22 cellular contexts compared by ENCODE assay signal in genomic region chr4:129144755-129145206, GRCh38. TPM values are rescaled to one million over a fixed set of nuclear protein-coding genes. Genes with fewer than 3 reads are reported as not detected.
DNase-seq lines count a peak whose midpoint lies in the region; ATAC-seq, FAIRE-seq and TF ChIP-seq lines count a peak whose summit lies in the region.
"Had no signal": no experiment of that assay in that cellular context is flagged by ENCODE, and none has a peak within 500 bp of the region (broad histone marks: within the 10 kb centered on the region; RNA-seq: fewer than 3 reads in every experiment).

No MANE protein-coding gene starts in this region.

- H3K14ac ChIP-seq in IMR-90 (replicated peaks; ENCODE audit: low read depth, low read length): no peak overlapping the region

- H3K36me3 Mint-ChIP-seq in immature natural killer cell: no peaks in the 10 kb centered on the region
- H3K36me3 Mint-ChIP-seq: CD8-positive, alpha-beta memory T cell had no signal

- H3K27me3 Mint-ChIP-seq in immature natural killer cell (ENCODE audit: low read depth in 3 of 3): peaks cover 4 to 5% (median 4%) of the 10 kb centered on the region in 3 donors

- H3K4ac ChIP-seq in IMR-90 (ENCODE audit: low read depth, low read length): no peak overlapping the region

- ATAC-seq in IMR-90 (ENCODE audit: low read depth) (no peak), HepG2 (peak; percentile 23)
- ATAC-seq: PC-3 had no signal

- H2BK20ac ChIP-seq in IMR-90 (ENCODE audit: low read depth, low read length): no peak overlapping the region

- BruUV-seq in IMR-90 (replicated peaks; lab: Mats Ljungman, UMichigan) (no TSS peak), HepG2 (replicated peaks; lab: Mats Ljungman, UMichigan) (no TSS peak)

- intact Hi-C loops in IMR-90 (cut with micrococcal nuclease): no loop called here
- intact Hi-C loops in HepG2 (cut with micrococcal nuclease; ENCODE audit: unreplicated experiment): no loop called here

- H3K27me3 ChIP-seq in IMR-90 (ENCODE audit: control insufficient read depth, insufficient read depth, low read length): peaks cover 3% of the 10 kb centered on the region; the same call in 1 of the 2 replicates
- peaks cover 0 to 20% of the 10 kb centered on the region in 2 experiments; a peak in 2 of 5 replicates for H3K27me3 ChIP-seq in HepG2 (ENCODE audit: control insufficient read depth in 1 of 2, insufficient read depth in 2 of 2, low read length in 2 of 2)
- H3K27me3 ChIP-seq: MG63 had no signal

- no peak overlapping the region for H4K5ac ChIP-seq in IMR-90 (ENCODE audit: low read depth, low read length)

- no peaks in the 10 kb centered on the region for H3K9me3 ChIP-seq in IMR-90 (ENCODE audit: control insufficient read depth, insufficient read depth, low read length)
- H3K9me3 ChIP-seq in HepG2 (ENCODE audit: low read length): no peaks in the 10 kb centered on the region
- H3K9me3 ChIP-seq: MG63 had no signal

- H3K4me2 ChIP-seq in IMR-90 (ENCODE audit: low read depth, low read length) (no peak overlapping the region), HepG2 (ENCODE audit: low read depth, low read length) (peak overlapping the region; percentile 48; the same call in 1 of the 2 replicates)

- H3K36me3 ChIP-seq in IMR-90 (ENCODE audit: control insufficient read depth, insufficient read depth, low read length) (no peaks in the 10 kb centered on the region), HepG2 (replicated peaks in 1 of 2; ENCODE audit: control insufficient read depth in 1 of 2, insufficient read depth in 2 of 2, low read length in 2 of 2) (no peaks in the 10 kb centered on the region)
- H3K36me3 ChIP-seq: MG63 had no signal

- dilution Hi-C loops in IMR-90 (cut with HindIII; ENCODE audit: low sequenced_read_pairs, unreplicated experiment): no loop called here

- H3K9ac ChIP-seq in IMR-90 (ENCODE audit: low read depth, low read length) (no peak overlapping the region), HepG2 (ENCODE audit: insufficient read depth, low read depth, low read length) (no peak overlapping the region)

- H2BK120ac ChIP-seq in IMR-90 (ENCODE audit: low read depth, low read length): no peak overlapping the region

- H3K4me1 ChIP-seq in IMR-90 (ENCODE audit: control insufficient read depth, insufficient read depth, low read length) (no peaks in the 10 kb centered on the region), HepG2 (ENCODE audit: insufficient read depth, low read length) (no peaks in the 10 kb centered on the region)

- H3K56ac ChIP-seq in IMR-90 (ENCODE audit: extremely low read depth, insufficient read depth, low read length): no peak overlapping the region

- WGBS in IMR-90 (ENCODE audit: extremely low coverage in 2 of 2, insufficient read length in 1 of 2), 2 experiments: no CpG with 5 or more reads among the region's 10 CpGs
- 10% methylated on average over 10 of the region's 10 CpGs for WGBS in HepG2 (ENCODE audit: low lambda C conversion rate)

- H4K91ac ChIP-seq in IMR-90 (ENCODE audit: insufficient read depth, low read depth, low read length): no peak overlapping the region

- H2BK5ac ChIP-seq in IMR-90 (ENCODE audit: low read depth, low read length, poor library complexity, severe bottlenecking): no peak overlapping the region

- H3K79me1 ChIP-seq in IMR-90 (ENCODE audit: low read depth in 1 of 2, low read length in 2 of 2): no peaks in the 10 kb centered on the region

- CTCF ChIA-PET in IMR-90 (lab: Yijun Ruan, JAX): no interaction called here
- CTCF ChIA-PET in HepG2 (lab: Yijun Ruan, JAX; ENCODE audit: low intra/inter-chr PET ratio, low total read pairs): no interaction called here

- TF ChIP-seq EP300 in HepG2 (IDR thresholded peaks at IDR 0.05; ENCODE audit: low read depth in 2 of 2, low read length in 2 of 2) (no peak), HepG2 (CRISPR knock-in tag; IDR thresholded peaks at IDR 0.05; ENCODE audit: borderline replicate concordance) (no peak)

- no peaks in the 10 kb centered on the region for H3K79me2 ChIP-seq in HepG2 (ENCODE audit: insufficient read depth, low read length)

- no peak overlapping the region for H3K23ac ChIP-seq in IMR-90 (ENCODE audit: low read depth, low read length)

- H2AK5ac ChIP-seq in IMR-90 (ENCODE audit: low read depth, low read length): no peak overlapping the region

- no peak overlapping the region for H3K27ac ChIP-seq in IMR-90 (ENCODE audit: insufficient read depth, low read length)
- H3K27ac ChIP-seq in HepG2 (ENCODE audit: extremely low read length, insufficient read depth, low read length): no peak overlapping the region

- peak overlapping the region; percentile 43 for H2AFZ ChIP-seq in IMR-90 (replicated peaks; ENCODE audit: low read length, poor library complexity)
- H2AFZ ChIP-seq in HepG2 (ENCODE audit: low read length): no peak overlapping the region

- H2BK15ac ChIP-seq in IMR-90 (ENCODE audit: low read depth, low read length): no peak overlapping the region

- no peak overlapping the region for H3K4me3 ChIP-seq in AG09309 (ENCODE audit: control insufficient read depth, low read depth, low read length)
- H3K4me3 ChIP-seq in IMR-90 (ENCODE audit: insufficient read depth, low read depth, low read length): no peak overlapping the region
- no peak overlapping the region for H3K4me3 ChIP-seq in HepG2 (replicated peaks in 1 of 3; ENCODE audit: insufficient read depth in 1 of 3, low read depth in 2 of 3, low read length in 3 of 3)
- H3K4me3 ChIP-seq: MG63 had no signal

- peak; percentile 7 for DNase-seq in AG09309 (ENCODE audit: low read depth)
- DNase-seq in IMR-90: no peak
- DNase-seq in dermis microvascular lymphatic vessel endothelial cell (ENCODE audit: low read depth in 2 of 2): peak; percentile 91 to 94
- no peak for DNase-seq in HepG2 (ENCODE audit: low spot score)
- no peak for DNase-seq in dedifferentiated amniotic fluid mesenchymal stem cell (ENCODE audit: extremely low spot score)
- no peak for DNase-seq in immature natural killer cell
- no peak for DNase-seq in activated CD4-positive, CD25-positive, alpha-beta regulatory T cell treated with anti-CD3 and anti-CD28 coated beads, Interleukin-2, amount 50 U/mL, for 72 hours
- DNase-seq in activated naive CD4-positive, alpha-beta T cell treated with Interleukin-2 at 50 U/mL for 16 hours: no peak
- DNase-seq: C1 segment of cervical spinal cord; CD8-positive, alpha-beta memory T cell; DMS79; H7; Kasumi-1; MG63; NCI-H1092; NCI-H1436 treated with DMSO at 0.1 percent for 48 hours; NCI-H2081; NCI-H2171 treated with DMSO at 0.1 percent for 48 hours; PC-3; RPMI8226; SHP77 treated with DMSO at 0.1 percent for 48 hours had no signal

- no peaks in the 10 kb centered on the region for H3K9me3 Mint-ChIP-seq in immature natural killer cell
- H3K9me3 Mint-ChIP-seq: CD8-positive, alpha-beta memory T cell had no signal

- no peak overlapping the region for H3K4me3 Mint-ChIP-seq in immature natural killer cell
- H3K4me3 Mint-ChIP-seq: CD8-positive, alpha-beta memory T cell had no signal

- no peaks in the 10 kb centered on the region for H3K4me1 Mint-ChIP-seq in immature natural killer cell
- H3K4me1 Mint-ChIP-seq: CD8-positive, alpha-beta memory T cell had no signal

- no peak for TF ChIP-seq CTCF in AG09309 (IDR thresholded peaks at IDR 0.05; ENCODE audit: control insufficient read depth, insufficient read depth, low read depth, low read length, missing control alignments)
- TF ChIP-seq CTCF in IMR-90 (conservative IDR thresholded peaks at IDR 0.05; ENCODE audit: low read depth, low read length): no peak
- no peak for TF ChIP-seq CTCF in HepG2 (CRISPR knock-in tag; IDR thresholded peaks at IDR 0.05)

- POLR2A ChIA-PET in IMR-90 (lab: Charles Lee; ENCODE audit: unreplicated experiment) (no interaction called here), HepG2 (lab: Yijun Ruan, JAX) (no interaction called here)

- no peak overlapping the region for H4K8ac ChIP-seq in IMR-90 (ENCODE audit: low read depth in 2 of 2, low read length in 2 of 2)

- no peak for FAIRE-seq in HepG2 (lab: Jason Lieb, UNC)
- FAIRE-seq: D721Med had no signal

- H4K20me1 ChIP-seq in IMR-90 (ENCODE audit: insufficient read depth, low read length) (no peaks in the 10 kb centered on the region), HepG2 (ENCODE audit: insufficient read depth, low read length) (no peaks in the 10 kb centered on the region)

- in situ Hi-C loops in IMR-90 (cut with MboI; ENCODE audit: low sequenced_read_pairs) (no loop called here), HepG2 (cut with HindIII; ENCODE audit: extremely low pct_ligation_motif_present, low pct_unique_long_range_greater_than_20kb) (no loop called here)

- no peak overlapping the region for H2AK9ac ChIP-seq in IMR-90 (replicated peaks; ENCODE audit: low read depth, low read length, poor library complexity)

- H3K27ac Mint-ChIP-seq in immature natural killer cell: no peak overlapping the region
- H3K27ac Mint-ChIP-seq: CD8-positive, alpha-beta memory T cell had no signal

- TF ChIP-seq RAD21 in IMR-90 (IDR thresholded peaks at IDR 0.05; ENCODE audit: low read length): no peak
- no peak for TF ChIP-seq RAD21 in HepG2 (CRISPR knock-in tag; IDR thresholded peaks at IDR 0.05)

- TF ChIP-seq POLR2A in IMR-90 (IDR thresholded peaks at IDR 0.05; ENCODE audit: low read depth, low read length): no peak
- no peak for TF ChIP-seq POLR2A in HepG2 (IDR thresholded peaks at IDR 0.05; ENCODE audit: insufficient read depth in 1 of 2, low read depth in 2 of 2, low read length in 2 of 2)

- no peaks in the 10 kb centered on the region for H3K9me1 ChIP-seq in IMR-90 (ENCODE audit: insufficient read depth, low read length)

- H3K18ac ChIP-seq in IMR-90 (ENCODE audit: low read depth, low read length): no peak overlapping the region

RNA-seq across cellular contexts. Expression of gene C4orf33, which starts 48.8 kb away (rescaled TPM):
- 4.7 and 8.3 TPM in 2 replicates for total RNA-seq in IMR-90 (2012; rRNA removed)
- 5.1 and 5.3 TPM in 2 replicates for polyA plus RNA-seq in IMR-90 (2012; rRNA removed)
- polyA plus RNA-seq in IMR-90 (2012; cell fraction: cytosol; rRNA removed): 0.35 and 0.47 TPM in 2 replicates
- 0.36 and 6.6 TPM in 2 replicates for polyA plus RNA-seq in IMR-90 (2012; cell fraction: nucleus; rRNA removed; ENCODE audit: low replicate concordance)
- 3.0 and 3.6 TPM in 2 replicates for total RNA-seq in dermis microvascular lymphatic vessel endothelial cell
- total RNA-seq in HepG2 (2016; rRNA removed; fragmentation: Illumina TruSeq; extraction: Trizol): 3.3 and 5.2 TPM in 2 replicates
- total RNA-seq in HepG2 (2016; cell fraction: cytosol; rRNA removed; fragmentation: Illumina TruSeq; extraction: Trizol; ENCODE audit: low read depth): 0.20 and 0.71 TPM in 2 replicates
- total RNA-seq in HepG2 (2016; cell fraction: insoluble cytoplasmic fraction; rRNA removed; fragmentation: Illumina TruSeq; extraction: Trizol): 3.8 and 5.8 TPM in 2 replicates
- 1.4 and 1.7 TPM in 2 replicates for total RNA-seq in HepG2 (2016; cell fraction: membrane; rRNA removed; fragmentation: Illumina TruSeq; extraction: Trizol)
- 2.4 and 3.9 TPM in 2 replicates for total RNA-seq in HepG2 (2016; cell fraction: nucleus; rRNA removed; fragmentation: Illumina TruSeq; extraction: Trizol)
- 1.6 and 2.8 TPM in 2 replicates for polyA plus RNA-seq in HepG2 (2011; rRNA removed)
- polyA plus RNA-seq in HepG2 (2011; cell fraction: cytosol; rRNA removed): 0.50 and 0.85 TPM in 2 replicates
- polyA plus RNA-seq in HepG2 (2011; cell fraction: nucleus; rRNA removed): 1.5 and 1.9 TPM in 2 replicates
- 1.9 and 2.4 TPM in 2 replicates for polyA plus RNA-seq in HepG2 (2012)
- 0.35 and 0.62 TPM in 2 replicates for polyA plus RNA-seq in HepG2 (2016; cell fraction: cytosol; fragmentation: Illumina TruSeq; extraction: Trizol; ENCODE audit: low read depth)
- 5.2 and 6.8 TPM in 2 replicates for polyA plus RNA-seq in HepG2 (2016; cell fraction: insoluble cytoplasmic fraction; fragmentation: Illumina TruSeq; extraction: Trizol; ENCODE audit: low read depth)
- 0.84 and 1.6 TPM in 2 replicates for polyA plus RNA-seq in HepG2 (2016; cell fraction: membrane; fragmentation: Illumina TruSeq; extraction: Trizol; ENCODE audit: low read depth)
- 5.7 and 5.9 TPM in 2 replicates for polyA plus RNA-seq in HepG2 (2016; cell fraction: nucleus; fragmentation: Illumina TruSeq; extraction: Trizol; ENCODE audit: insufficient read depth, low read depth)
- polyA minus RNA-seq in HepG2 (2011; rRNA and poly(A)+ RNA removed; ENCODE audit: low replicate concordance): 1.3 TPM in 1 of 2 replicates, not detected in the other
- polyA minus RNA-seq in HepG2 (2011; cell fraction: cytosol; rRNA and poly(A)+ RNA removed): 0.70 and 1.1 TPM in 2 replicates
- polyA minus RNA-seq in HepG2 (2011; cell fraction: nucleus; rRNA and poly(A)+ RNA removed): 3.0 and 3.5 TPM in 2 replicates
- polyA plus RNA-seq in immature natural killer cell: 10 to 100 TPM in 2 of 3 donors, 1 to 10 TPM in 1; 9.4 to 22.6 (median 16.7) TPM

RNA-seq across cellular contexts. Expression of gene SCLT1, which starts 51.4 kb away (rescaled TPM):
- total RNA-seq in IMR-90 (2012; rRNA removed): 7.7 and 15.3 TPM in 2 replicates
- 4.4 and 4.9 TPM in 2 replicates for polyA plus RNA-seq in IMR-90 (2012; rRNA removed)
- 1.1 and 1.5 TPM in 2 replicates for polyA plus RNA-seq in IMR-90 (2012; cell fraction: cytosol; rRNA removed)
- polyA plus RNA-seq in IMR-90 (2012; cell fraction: nucleus; rRNA removed; ENCODE audit: low replicate concordance): 1.4 and 3.8 TPM in 2 replicates
- 7.2 and 8.0 TPM in 2 replicates for total RNA-seq in dermis microvascular lymphatic vessel endothelial cell
- total RNA-seq in HepG2 (2016; rRNA removed; fragmentation: Illumina TruSeq; extraction: Trizol): 8.0 and 8.7 TPM in 2 replicates
- 22.1 and 24.6 TPM in 2 replicates for total RNA-seq in HepG2 (2016; cell fraction: cytosol; rRNA removed; fragmentation: Illumina TruSeq; extraction: Trizol; ENCODE audit: low read depth)
- total RNA-seq in HepG2 (2016; cell fraction: insoluble cytoplasmic fraction; rRNA removed; fragmentation: Illumina TruSeq; extraction: Trizol): 8.5 and 8.6 TPM in 2 replicates
- total RNA-seq in HepG2 (2016; cell fraction: membrane; rRNA removed; fragmentation: Illumina TruSeq; extraction: Trizol): 7.6 and 8.6 TPM in 2 replicates
- 16.4 and 17.6 TPM in 2 replicates for total RNA-seq in HepG2 (2016; cell fraction: nucleus; rRNA removed; fragmentation: Illumina TruSeq; extraction: Trizol)
- 0.89 and 1.5 TPM in 2 replicates for polyA plus RNA-seq in HepG2 (2011; rRNA removed)
- polyA plus RNA-seq in HepG2 (2011; cell fraction: cytosol; rRNA removed): 0.56 and 0.68 TPM in 2 replicates
- polyA plus RNA-seq in HepG2 (2011; cell fraction: nucleus; rRNA removed): 1.4 and 1.5 TPM in 2 replicates
- 1.6 and 2.6 TPM in 2 replicates for polyA plus RNA-seq in HepG2 (2012)
- 0.43 and 0.94 TPM in 2 replicates for polyA plus RNA-seq in HepG2 (2016; cell fraction: cytosol; fragmentation: Illumina TruSeq; extraction: Trizol; ENCODE audit: low read depth)
- 7.2 and 8.7 TPM in 2 replicates for polyA plus RNA-seq in HepG2 (2016; cell fraction: insoluble cytoplasmic fraction; fragmentation: Illumina TruSeq; extraction: Trizol; ENCODE audit: low read depth)
- 1.7 TPM in 2 replicates for polyA plus RNA-seq in HepG2 (2016; cell fraction: membrane; fragmentation: Illumina TruSeq; extraction: Trizol; ENCODE audit: low read depth)
- polyA plus RNA-seq in HepG2 (2016; cell fraction: nucleus; fragmentation: Illumina TruSeq; extraction: Trizol; ENCODE audit: insufficient read depth, low read depth): 6.3 and 6.6 TPM in 2 replicates
- 2.7 and 10.4 TPM in 2 replicates for polyA minus RNA-seq in HepG2 (2011; rRNA and poly(A)+ RNA removed; ENCODE audit: low replicate concordance)
- 2.4 and 4.1 TPM in 2 replicates for polyA minus RNA-seq in HepG2 (2011; cell fraction: cytosol; rRNA and poly(A)+ RNA removed)
- polyA minus RNA-seq in HepG2 (2011; cell fraction: nucleus; rRNA and poly(A)+ RNA removed): 16.3 and 19.3 TPM in 2 replicates
- polyA plus RNA-seq in immature natural killer cell: 10 to 100 TPM in 2 of 3 donors, 1 to 10 TPM in 1; 8.6 to 26.4 (median 22.9) TPM

Comparison
In these comparisons a context has a peak if more than half of its experiments do, and no peak if none do; other contexts are left out.
1. DNase-seq: peak in AG09309 (single experiment) and dermis microvascular lymphatic vessel endothelial cell (2 of 2); none in IMR-90 (single experiment), HepG2 (single experiment), dedifferentiated amniotic fluid mesenchymal stem cell (single experiment), immature natural killer cell (0 of 3), activated CD4-positive, CD25-positive, alpha-beta regulatory T cell treated with anti-CD3 and anti-CD28 coated beads, Interleukin-2, amount 50 U/mL, for 72 hours (single experiment) and activated naive CD4-positive, alpha-beta T cell treated with Interleukin-2 at 50 U/mL for 16 hours (single experiment).